In genomic region chr4:167602157-167602556, GRCh38 we compare ENCODE assay signal across 18 cellular contexts.
DNase-seq lines count a peak whose midpoint lies in the region; ATAC-seq and TF ChIP-seq lines count a peak whose summit lies in the region.
"Had no signal": no experiment of that assay in that cellular context is flagged by ENCODE, and none has a peak within 500 bp of the region (broad histone marks: within the 10 kb centered on the region; RNA-seq: fewer than 3 reads in every experiment).

No MANE protein-coding gene starts in this region.

- no peaks in the 10 kb centered on the region for H3K36me3 Mint-ChIP-seq in MCF 10A (ENCODE audit: insufficient read depth, unreplicated experiment)
- H3K36me3 Mint-ChIP-seq: CD8-positive, alpha-beta memory T cell had no signal

- CTCF ChIA-PET in MCF 10A (lab: Yijun Ruan, JAX) = interaction anchor here (0.5 to 3.7 kb wide), 4 partner anchors 11 to 663 kb away, joined by 3 to 22 read pairs (median 4); no protein-coding TSS in a partner anchor
- CTCF ChIA-PET in mammary epithelial cell (lab: Charles Lee; ENCODE audit: low non-redundant PET) = no interaction called here

- H3K9me3 ChIP-seq in breast epithelium (no peaks in the 10 kb centered on the region), mammary epithelial cell (replicated peaks; ENCODE audit: insufficient read depth, low read length) (no peaks in the 10 kb centered on the region), left ventricle myocardium inferior (replicated peaks) (no peaks in the 10 kb centered on the region)
- H3K9me3 ChIP-seq: BLaER1, Caco-2, HAP-1 had no signal

- in situ Hi-C loops in mammary epithelial cell (cut with MboI; ENCODE audit: low sequenced_read_pairs in 2 of 2) = loop anchor here in 1 of 2 donors (25.0 kb wide), 1 partner anchor 590 kb away; no protein-coding TSS in a partner anchor

- DNase-seq in MCF 10A (ENCODE audit: unreplicated experiment) (no peak), breast epithelium (ENCODE audit: low spot score in 2 of 2) (no peak), mammary epithelial cell (peak; percentile 37), fibroblast of the aortic adventitia (ENCODE audit: low read depth) (peak; percentile 10), left ventricle myocardium inferior (no peak), head of caudate nucleus (no peak)
- DNase-seq: AML-193; Caco-2; CD8-positive, alpha-beta memory T cell; DND-41; GDM1; GOT3; HFFc6 had no signal

- peak overlapping the region; percentile 15 for H3K27ac Mint-ChIP-seq in MCF 10A (ENCODE audit: low read depth, unreplicated experiment)
- H3K27ac Mint-ChIP-seq: CD8-positive, alpha-beta memory T cell; HFFc6 had no signal

- no TSS peak for BruUV-seq in MCF 10A (replicated peaks; lab: Mats Ljungman, UMichigan)
- BruUV-seq in mammary epithelial cell (replicated peaks; lab: Mats Ljungman, UMichigan) = no TSS peak

- no peaks in the 10 kb centered on the region for H3K79me2 ChIP-seq in mammary epithelial cell (ENCODE audit: insufficient read depth, low read length)

- TF ChIP-seq CTCF in MCF 10A (IDR thresholded peaks at IDR 0.05; ENCODE audit: unreplicated experiment) (no peak), breast epithelium (IDR thresholded peaks at IDR 0.05) (no peak), mammary epithelial cell (conservative IDR thresholded peaks at IDR 0.05 in 1 of 2, IDR thresholded peaks at IDR 0.05 in 1 of 2; ENCODE audit: extremely low read depth in 1 of 2, insufficient read depth in 1 of 2, low read depth in 1 of 2, low read length in 2 of 2) (no peak), fibroblast of the aortic adventitia (IDR thresholded peaks at IDR 0.05; ENCODE audit: insufficient read depth, low read length) (no peak), left ventricle myocardium inferior (IDR thresholded peaks at IDR 0.05; ENCODE audit: borderline replicate concordance) (no peak)

- H3K4me3 Mint-ChIP-seq in MCF 10A (ENCODE audit: unreplicated experiment) = no peak overlapping the region
- H3K4me3 Mint-ChIP-seq: CD8-positive, alpha-beta memory T cell; HFFc6 had no signal

- H3K27me3 ChIP-seq in breast epithelium (no peaks in the 10 kb centered on the region), mammary epithelial cell (ENCODE audit: insufficient read depth, low read length) (no peaks in the 10 kb centered on the region), left ventricle myocardium inferior (ENCODE audit: low read depth) (no peaks in the 10 kb centered on the region)
- H3K27me3 ChIP-seq: BLaER1 had no signal

- no peaks in the 10 kb centered on the region for H3K4me1 ChIP-seq in breast epithelium
- peaks cover 3% of the 10 kb centered on the region for H3K4me1 ChIP-seq in mammary epithelial cell (ENCODE audit: insufficient read depth, low read length)
- no peaks in the 10 kb centered on the region for H3K4me1 ChIP-seq in left ventricle myocardium inferior
- H3K4me1 ChIP-seq: BLaER1, Caco-2, HAP-1 had no signal

- intact Hi-C loops in MCF 10A (cut with micrococcal nuclease) (no loop called here), breast epithelium (cut with DNase I; ENCODE audit: low total_unique reads) (no loop called here), mammary epithelial cell (cut with micrococcal nuclease) (no loop called here), left ventricle myocardium inferior (cut with micrococcal nuclease) (no loop called here), head of caudate nucleus (cut with DNase I) (no loop called here)

- dilution Hi-C loops in mammary epithelial cell (cut with HindIII; ENCODE audit: low sequenced_read_pairs) = no loop called here

- POLR2A ChIA-PET in MCF 10A (lab: Yijun Ruan, JAX) = interaction anchor here (1.2 kb wide), 1 partner anchor 133 kb away, joined by 3 read pairs; no protein-coding TSS in a partner anchor

- no peak overlapping the region for H3K9ac ChIP-seq in mammary epithelial cell (ENCODE audit: insufficient read depth, low read length)
- H3K9ac ChIP-seq: BLaER1 had no signal

- H3K4me3 ChIP-seq in breast epithelium (no peak overlapping the region), mammary epithelial cell (replicated peaks in 1 of 3; ENCODE audit: insufficient read depth in 1 of 3, low read depth in 2 of 3, low read length in 3 of 3) (no peak overlapping the region), fibroblast of the aortic adventitia (ENCODE audit: low read depth, low read length) (no peak overlapping the region), left ventricle myocardium inferior (no peak overlapping the region)
- H3K4me3 ChIP-seq: BLaER1, HAP-1 had no signal

- H3K27ac ChIP-seq in breast epithelium (no peak overlapping the region), mammary epithelial cell (ENCODE audit: insufficient read depth, low read depth, low read length) (no peak overlapping the region), left ventricle myocardium inferior (replicated peaks) (no peak overlapping the region)
- H3K27ac ChIP-seq: 22Rv1, BLaER1 had no signal

- peaks cover 8% of the 10 kb centered on the region for H3K4me1 Mint-ChIP-seq in MCF 10A (ENCODE audit: insufficient read depth, unreplicated experiment)
- H3K4me1 Mint-ChIP-seq: CD8-positive, alpha-beta memory T cell had no signal

- H3K9me3 Mint-ChIP-seq in MCF 10A (ENCODE audit: unreplicated experiment) = no peaks in the 10 kb centered on the region

- no peaks in the 10 kb centered on the region for H3K36me3 ChIP-seq in breast epithelium
- no peaks in the 10 kb centered on the region for H3K36me3 ChIP-seq in mammary epithelial cell (ENCODE audit: insufficient read depth, low read length)
- no peaks in the 10 kb centered on the region for H3K36me3 ChIP-seq in left ventricle myocardium inferior
- H3K36me3 ChIP-seq: BLaER1, HAP-1 had no signal

- no peaks in the 10 kb centered on the region for H4K20me1 ChIP-seq in mammary epithelial cell (ENCODE audit: insufficient read depth, low read length)
- H4K20me1 ChIP-seq: BLaER1 had no signal

- H2AFZ ChIP-seq in mammary epithelial cell (ENCODE audit: low read depth, low read length) = no peak overlapping the region

- no peak overlapping the region for H3K4me2 ChIP-seq in mammary epithelial cell (ENCODE audit: insufficient read depth, low read depth, low read length)
- H3K4me2 ChIP-seq: BLaER1 had no signal

- ATAC-seq in GM21723 (IDR thresholded peaks at IDR 0.05; ENCODE audit: unreplicated experiment) = no peak
- ATAC-seq: HepG2 had no signal

- no peak for TF ChIP-seq POLR2A in breast epithelium (IDR thresholded peaks at IDR 0.05)

- H3K27me3 Mint-ChIP-seq in MCF 10A (ENCODE audit: insufficient read depth, unreplicated experiment) = no peaks in the 10 kb centered on the region
- H3K27me3 Mint-ChIP-seq: CD8-positive, alpha-beta memory T cell had no signal

- WGBS in mammary epithelial cell (ENCODE audit: low coverage, missing lambda C conversion rate) = 29% methylated on average over 2 of the region's 2 CpGs

Comparison
In these comparisons a context has a peak if more than half of its experiments do, and no peak if none do; other contexts are left out.
1. DNase-seq: peak in mammary epithelial cell (single experiment) and fibroblast of the aortic adventitia (single experiment); none in MCF 10A (single experiment), breast epithelium (0 of 2), left ventricle myocardium inferior (single experiment) and head of caudate nucleus (0 of 42).